29 cellular contexts compared by ENCODE assay signal in the genomic region with DNA sequence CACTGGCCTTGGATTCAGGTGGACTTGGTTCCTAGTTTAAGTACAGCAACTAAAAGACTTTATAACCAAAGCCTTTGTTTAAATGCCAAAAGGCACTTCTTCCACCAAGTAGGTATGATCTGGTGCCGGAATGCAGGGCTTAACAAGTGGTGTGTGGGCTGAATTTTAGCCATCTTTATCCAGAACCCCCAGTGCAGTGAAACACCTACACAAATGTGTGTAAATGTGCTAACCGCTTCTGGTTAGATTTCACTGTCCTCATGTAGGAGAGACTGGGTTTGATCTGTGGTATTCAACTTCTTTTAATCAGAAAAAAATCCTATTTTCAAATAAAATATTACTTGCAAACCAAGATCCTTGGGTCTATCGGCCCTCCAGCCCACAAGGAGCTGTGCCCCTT. TPM values are rescaled to one million over a fixed set of nuclear protein-coding genes. Genes with fewer than 3 reads are reported as not detected.
DNase-seq lines count a peak whose midpoint lies in the region; ATAC-seq lines count a peak whose summit lies in the region.
"Had no signal": no experiment of that assay in that cellular context is flagged by ENCODE, and none has a peak within 500 bp of the region (broad histone marks: within the 10 kb centered on the region; RNA-seq: fewer than 3 reads in every experiment).

No MANE protein-coding gene starts in this region.

- H3K9me3 ChIP-seq in CD8-positive, alpha-beta memory T cell (ENCODE audit: low read length) = no peaks in the 10 kb centered on the region
- H3K9me3 ChIP-seq: adrenal gland, SJCRH30, tibial artery had no signal

- H3K4me3 ChIP-seq in CD8-positive, alpha-beta memory T cell (ENCODE audit: low read length) = no peak overlapping the region
- H3K4me3 ChIP-seq in mesendoderm (ENCODE audit: low read length) = no peak overlapping the region
- H3K4me3 ChIP-seq: adrenal gland, coronary artery, SJCRH30, skin epidermis, tibial artery had no signal

- no peak overlapping the region for H4K8ac ChIP-seq in mesendoderm (ENCODE audit: low read depth, low read length)

- H3K79me1 ChIP-seq in mesendoderm (ENCODE audit: low read length) = no peaks in the 10 kb centered on the region

- CTCF ChIA-PET in activated CD4-positive, alpha-beta T cell treated with anti-CD3 and anti-CD28 coated beads, Interleukin-2, amount 10 ng/mL, durations not matched to agents 7 days and 5 days (lab: Charles Lee) = interaction anchor here (1.6 kb wide), 1 partner anchor 11 kb away, joined by 4 read pairs; no protein-coding TSS in a partner anchor
- CTCF ChIA-PET in CD8-positive, alpha-beta memory T cell (lab: Charles Lee) = no interaction called here
- CTCF ChIA-PET in activated CD4-positive, alpha-beta memory T cell treated with anti-CD3 and anti-CD28 coated beads for 36 hours (lab: Charles Lee) = no interaction called here

- H2BK15ac ChIP-seq in mesendoderm (replicated peaks; ENCODE audit: low read depth) = peak overlapping the region; percentile 41

- H3K36me3 Mint-ChIP-seq in activated CD4-positive, alpha-beta T cell treated with anti-CD3 and anti-CD28 coated beads, Interleukin-2, amount 10 ng/mL, durations not matched to agents 7 days and 5 days (ENCODE audit: low read depth) = peaks cover 90% of the 10 kb centered on the region
- H3K36me3 Mint-ChIP-seq in CD8-positive, alpha-beta memory T cell = peaks cover 31 to 64% (median 33%) of the 10 kb centered on the region in 3 donors
- peaks cover 91% of the 10 kb centered on the region for H3K36me3 Mint-ChIP-seq in activated CD4-positive, alpha-beta memory T cell treated with anti-CD3 and anti-CD28 coated beads for 36 hours

- no CpG with 5 or more reads among the region's 3 CpGs for WGBS in mesendoderm (ENCODE audit: extremely low coverage, insufficient coverage, low lambda C conversion rate)

- H3K27me3 Mint-ChIP-seq in activated CD4-positive, alpha-beta T cell treated with anti-CD3 and anti-CD28 coated beads, Interleukin-2, amount 10 ng/mL, durations not matched to agents 7 days and 5 days = no peaks in the 10 kb centered on the region
- H3K27me3 Mint-ChIP-seq in CD8-positive, alpha-beta memory T cell = peaks cover 0 to 1% of the 10 kb centered on the region in 2 donors
- no peaks in the 10 kb centered on the region for H3K27me3 Mint-ChIP-seq in activated CD4-positive, alpha-beta memory T cell treated with anti-CD3 and anti-CD28 coated beads for 36 hours

- peak overlapping the region; percentile 32 for H3K9ac ChIP-seq in mesendoderm (ENCODE audit: low read length)

- no peak for ATAC-seq in Right ventricle myocardium inferior
- no peak for ATAC-seq in GM18858 (IDR thresholded peaks at IDR 0.05; ENCODE audit: unreplicated experiment)
- ATAC-seq: Panc1 had no signal

- H3K4me3 Mint-ChIP-seq in activated CD4-positive, alpha-beta T cell treated with anti-CD3 and anti-CD28 coated beads, Interleukin-2, amount 10 ng/mL, durations not matched to agents 7 days and 5 days = no peak overlapping the region
- H3K4me3 Mint-ChIP-seq in CD8-positive, alpha-beta memory T cell = peak overlapping the region; percentile 74 to 87 (median 82)
- peak overlapping the region; percentile 76 for H3K4me3 Mint-ChIP-seq in activated CD4-positive, alpha-beta memory T cell treated with anti-CD3 and anti-CD28 coated beads for 36 hours

- peaks cover 4% of the 10 kb centered on the region for H3K9me3 Mint-ChIP-seq in activated CD4-positive, alpha-beta T cell treated with anti-CD3 and anti-CD28 coated beads, Interleukin-2, amount 10 ng/mL, durations not matched to agents 7 days and 5 days
- H3K9me3 Mint-ChIP-seq in CD8-positive, alpha-beta memory T cell = no peaks in the 10 kb centered on the region
- H3K9me3 Mint-ChIP-seq in activated CD4-positive, alpha-beta memory T cell treated with anti-CD3 and anti-CD28 coated beads for 36 hours = no peaks in the 10 kb centered on the region

- H3K27ac ChIP-seq in CD8-positive, alpha-beta memory T cell (ENCODE audit: low read depth, low read length) = no peak overlapping the region
- H3K27ac ChIP-seq in mesendoderm (ENCODE audit: low read depth, low read length) = peak overlapping the region; percentile 86
- H3K27ac ChIP-seq: adrenal gland, brain microvascular endothelial cell, coronary artery, SJCRH30, tibial artery had no signal

- H3K4me2 ChIP-seq in mesendoderm (ENCODE audit: low read length) = no peak overlapping the region

- H3K18ac ChIP-seq in mesendoderm (ENCODE audit: low read length) = peak overlapping the region; percentile 97

- H3K4me1 Mint-ChIP-seq in activated CD4-positive, alpha-beta T cell treated with anti-CD3 and anti-CD28 coated beads, Interleukin-2, amount 10 ng/mL, durations not matched to agents 7 days and 5 days = peaks cover 93% of the 10 kb centered on the region
- H3K4me1 Mint-ChIP-seq in CD8-positive, alpha-beta memory T cell = peaks cover 93 to 99% (median 97%) of the 10 kb centered on the region in 3 donors
- H3K4me1 Mint-ChIP-seq in activated CD4-positive, alpha-beta memory T cell treated with anti-CD3 and anti-CD28 coated beads for 36 hours (ENCODE audit: low read depth) = peaks cover 90% of the 10 kb centered on the region

- H4K5ac ChIP-seq in mesendoderm (ENCODE audit: low read length) = peak overlapping the region; percentile 8

- peak overlapping the region; percentile 87 for H2AK5ac ChIP-seq in mesendoderm (ENCODE audit: low read length)

- H3K79me2 ChIP-seq in mesendoderm (ENCODE audit: control insufficient read depth, insufficient read depth, low read length) = no peaks in the 10 kb centered on the region

- peaks cover 25% of the 10 kb centered on the region for H3K36me3 ChIP-seq in CD8-positive, alpha-beta memory T cell (ENCODE audit: insufficient read depth, low read length)
- H3K36me3 ChIP-seq in mesendoderm (ENCODE audit: control insufficient read depth, insufficient read depth, low read length) = no peaks in the 10 kb centered on the region
- H3K36me3 ChIP-seq: adrenal gland, brain microvascular endothelial cell, SJCRH30, tibial artery had no signal

- H3K27ac Mint-ChIP-seq in activated CD4-positive, alpha-beta T cell treated with anti-CD3 and anti-CD28 coated beads, Interleukin-2, amount 10 ng/mL, durations not matched to agents 7 days and 5 days = peak overlapping the region; percentile 94
- peak overlapping the region in 7 of 8 donors; percentile 65 to 97 (median 96) for H3K27ac Mint-ChIP-seq in CD8-positive, alpha-beta memory T cell
- peak overlapping the region; percentile 92 for H3K27ac Mint-ChIP-seq in activated CD4-positive, alpha-beta memory T cell treated with anti-CD3 and anti-CD28 coated beads for 36 hours

- peak overlapping the region; percentile 80 for H3K56ac ChIP-seq in mesendoderm (ENCODE audit: low read length)

- H3K4me1 ChIP-seq in CD8-positive, alpha-beta memory T cell (ENCODE audit: insufficient read depth, low read length) = peaks cover 98% of the 10 kb centered on the region
- H3K4me1 ChIP-seq in mesendoderm (ENCODE audit: control insufficient read depth, low read depth, low read length) = peaks cover 23% of the 10 kb centered on the region
- H3K4me1 ChIP-seq: adrenal gland, tibial artery had no signal

- POLR2A ChIA-PET in activated CD4-positive, alpha-beta T cell treated with anti-CD3 and anti-CD28 coated beads, Interleukin-2, amount 10 ng/mL, durations not matched to agents 7 days and 5 days (lab: Charles Lee) = no interaction called here
- POLR2A ChIA-PET in CD8-positive, alpha-beta memory T cell (lab: Charles Lee) = interaction anchor here (0.9 kb wide), 1 partner anchor 9 kb away, joined by 3 read pairs; no protein-coding TSS in a partner anchor
- POLR2A ChIA-PET in activated CD4-positive, alpha-beta memory T cell treated with anti-CD3 and anti-CD28 coated beads for 36 hours (lab: Charles Lee) = interaction anchor here (0.7 kb wide), 1 partner anchor 29 kb away, joined by 3 read pairs; no protein-coding TSS in a partner anchor

- no peak for DNase-seq in activated CD4-positive, alpha-beta T cell treated with anti-CD3 and anti-CD28 coated beads, Interleukin-2, amount 10 ng/mL, durations not matched to agents 7 days and 5 days
- no peak for DNase-seq in activated CD4-positive, alpha-beta T cell treated with anti-CD3 and anti-CD28 coated beads, Interleukin-2, amount 50 U/mL, for 1 hour
- DNase-seq in CD8-positive, alpha-beta memory T cell = no peak
- no peak for DNase-seq in activated CD4-positive, alpha-beta memory T cell treated with anti-CD3 and anti-CD28 coated beads for 36 hours
- DNase-seq in mesendoderm (no peak), Right ventricle myocardium inferior (ENCODE audit: missing footprints) (no peak), NCI-H510A treated with DMSO at 0.1 percent for 48 hours (lab: John Stamatoyannopoulos, UW) (no peak)
- DNase-seq: activated CD4-positive, alpha-beta T cell treated with anti-CD3 and anti-CD28 coated beads for 48 hours; adrenal gland; AML-193; brain microvascular endothelial cell; NCI-H1105; NCI-H2081 treated with DMSO at 0.1 percent for 48 hours; NCI-H446 treated with DMSO at 0.1 percent for 48 hours; NK-92 treated with Interleukin-12 subunit alpha and Interleukin-12 subunit beta, amount 100 ng/mL, for 24 hours; occipital lobe; SJCRH30; stimulated activated CD4-positive, alpha-beta T cell treated with anti-CD3 and anti-CD28 coated beads, Interleukin-2, amount 100 ng/mL, for 48 hours; stimulated activated naive CD4-positive, alpha-beta T cell treated with Interleukin-2 at 50 U/mL for 16 hours; T-helper 1 cell; tibial artery had no signal

- no peaks in the 10 kb centered on the region for H3K27me3 ChIP-seq in CD8-positive, alpha-beta memory T cell (ENCODE audit: insufficient read depth, low read length, poor library complexity, severe bottlenecking)
- H3K27me3 ChIP-seq in mesendoderm (ENCODE audit: insufficient read depth, low read length, poor library complexity) = no peaks in the 10 kb centered on the region
- H3K27me3 ChIP-seq: adrenal gland, brain microvascular endothelial cell, SJCRH30, tibial artery had no signal

- intact Hi-C loops in activated CD4-positive, alpha-beta memory T cell treated with anti-CD3 and anti-CD28 coated beads for 36 hours (cut with micrococcal nuclease) = no loop called here
- intact Hi-C loops in Right ventricle myocardium inferior (cut with DNase I) = no loop called here

- peak overlapping the region; percentile 96 for H3K4ac ChIP-seq in mesendoderm (ENCODE audit: low read depth, low read length)

- H2BK5ac ChIP-seq in mesendoderm (ENCODE audit: low read length) = peak overlapping the region; percentile 94

- no peak overlapping the region for H3K23ac ChIP-seq in mesendoderm (ENCODE audit: low read length)

- H2BK120ac ChIP-seq in mesendoderm (ENCODE audit: low read depth, low read length) = peak overlapping the region; percentile 99

RNA-seq across cellular contexts. Expression of a gene that starts 10.3 kb away (rescaled TPM):
- 10 to 100 TPM; 70.4 to 70.6 TPM for total RNA-seq in activated CD4-positive, alpha-beta T cell treated with anti-CD3 and anti-CD28 coated beads, Interleukin-2, amount 10 ng/mL, durations not matched to agents 7 days and 5 days
- 10 to 100 TPM; 74.0 to 75.0 TPM for total RNA-seq in CD8-positive, alpha-beta memory T cell
- polyA plus RNA-seq in CD8-positive, alpha-beta memory T cell = 48.5 TPM
- total RNA-seq in activated CD4-positive, alpha-beta memory T cell treated with anti-CD3 and anti-CD28 coated beads for 36 hours = 100 to 1,000 TPM; 166 TPM
- polyA plus RNA-seq in mesendoderm (2013, experiment 1 of 2) = 0.10 TPM
- 0.11 TPM for polyA plus RNA-seq in mesendoderm (2013, experiment 2 of 2)
- 0.24 TPM for total RNA-seq in Right ventricle myocardium inferior
- total RNA-seq: fibroblast of lung, kidney epithelial cell, myocyte, occipital lobe, SJCRH30 had no signal
- polyA plus RNA-seq: fibroblast of lung had no signal

RNA-seq across cellular contexts. Expression of a gene that starts 57.3 kb away (rescaled TPM):
- 10 to 100 TPM; 14.7 to 16.2 TPM for total RNA-seq in activated CD4-positive, alpha-beta T cell treated with anti-CD3 and anti-CD28 coated beads, Interleukin-2, amount 10 ng/mL, durations not matched to agents 7 days and 5 days
- 10 to 100 TPM; 25.1 to 27.6 TPM for total RNA-seq in CD8-positive, alpha-beta memory T cell
- 58.1 TPM for polyA plus RNA-seq in CD8-positive, alpha-beta memory T cell
- total RNA-seq in activated CD4-positive, alpha-beta memory T cell treated with anti-CD3 and anti-CD28 coated beads for 36 hours = 10 to 100 TPM; 18.6 to 20.2 TPM
- not detected for polyA plus RNA-seq in mesendoderm (2013, experiment 1 of 2)
- polyA plus RNA-seq in mesendoderm (2013, experiment 2 of 2) = not detected
- 3.4 TPM for total RNA-seq in Right ventricle myocardium inferior
- total RNA-seq: A172, fibroblast of lung, kidney epithelial cell, myocyte, SJCRH30 had no signal
- polyA plus RNA-seq: fibroblast of lung had no signal

Comparison
In these comparisons a context has a peak if more than half of its experiments do, and no peak if none do; other contexts are left out.
1. RNA of a gene that starts 10.3 kb away (total RNA-seq): 166 TPM in activated CD4-positive, alpha-beta memory T cell treated with anti-CD3 and anti-CD28 coated beads for 36 hours, 74.0 to 75.0 TPM in CD8-positive, alpha-beta memory T cell and 70.4 to 70.6 TPM in activated CD4-positive, alpha-beta T cell treated with anti-CD3 and anti-CD28 coated beads, Interleukin-2, amount 10 ng/mL, durations not matched to agents 7 days and 5 days; 0.24 TPM in Right ventricle myocardium inferior (single experiment); every median in the first group is over 10 times any median in the second.
2. Peak in every context shown above with its lines, with median percentiles within 50 percentile points of each other: H3K27ac Mint-ChIP-seq.